9 cellular contexts compared by ENCODE assay signal in genomic region chr7:72493850-72494661, GRCh38.
A peak's percentile ranks its signal among the peaks of the same experiment; 100 is the strongest.
DNase-seq lines count a peak whose midpoint lies in the region; ATAC-seq and TF ChIP-seq lines count a peak whose summit lies in the region.
"Had no signal": no experiment of that assay in that cellular context is flagged by ENCODE, and none has a peak within 500 bp of the region (broad histone marks: within the 10 kb centered on the region; RNA-seq: fewer than 3 reads in every experiment).

No MANE protein-coding gene starts in this region.

- H3K27me3 Mint-ChIP-seq in CD4-positive, CD25-positive, alpha-beta regulatory T cell: peaks cover 8% of the 10 kb centered on the region
- H3K27me3 Mint-ChIP-seq: IgD-negative memory B cell had no signal

- no peaks in the 10 kb centered on the region for H3K36me3 ChIP-seq in CD4-positive, CD25-positive, alpha-beta regulatory T cell (ENCODE audit: control insufficient read depth, insufficient read depth, low read length)

- peak; percentile 52 for TF ChIP-seq CTCF in epithelial cell of esophagus (IDR thresholded peaks at IDR 0.05; ENCODE audit: insufficient read depth, low read depth, low read length, missing control alignments)

- H3K27ac Mint-ChIP-seq in CD4-positive, CD25-positive, alpha-beta regulatory T cell: no peak overlapping the region
- H3K27ac Mint-ChIP-seq: IgD-negative memory B cell had no signal

- no peaks in the 10 kb centered on the region for H3K27me3 ChIP-seq in CD4-positive, CD25-positive, alpha-beta regulatory T cell (ENCODE audit: control insufficient read depth, insufficient read depth, low read length)

- DNase-seq in CD4-positive, CD25-positive, alpha-beta regulatory T cell: peak; percentile 2 to 47 (median 22)
- peak; percentile 66 for DNase-seq in NCI-H2171 treated with DMSO at 0.1 percent for 48 hours (lab: John Stamatoyannopoulos, UW)
- peak; percentile 39 for DNase-seq in activated CD4-positive, alpha-beta T cell treated with anti-CD3 and anti-CD28 coated beads, Interleukin-2, amount 50 U/mL, for 1 hour
- DNase-seq in epithelial cell of esophagus (ENCODE audit: low read depth): peak; percentile 55
- peak; percentile 74 for DNase-seq in midbrain (lab: John Stamatoyannopoulos, UW)
- peak; percentile 88 for DNase-seq in superior temporal gyrus (ENCODE audit: extremely low spot score)

- H3K4me3 ChIP-seq in CD4-positive, CD25-positive, alpha-beta regulatory T cell (ENCODE audit: low read depth, low read length): no peak overlapping the region
- H3K4me3 ChIP-seq in epithelial cell of esophagus (ENCODE audit: low read length): no peak overlapping the region

- H3K4me1 Mint-ChIP-seq in CD4-positive, CD25-positive, alpha-beta regulatory T cell: no peaks in the 10 kb centered on the region
- H3K4me1 Mint-ChIP-seq: IgD-negative memory B cell had no signal

- no peaks in the 10 kb centered on the region for H3K4me1 ChIP-seq in CD4-positive, CD25-positive, alpha-beta regulatory T cell (ENCODE audit: control insufficient read depth, insufficient read depth, low read length, poor library complexity, severe bottlenecking)

- no peak overlapping the region for H3K4me3 Mint-ChIP-seq in CD4-positive, CD25-positive, alpha-beta regulatory T cell
- H3K4me3 Mint-ChIP-seq: IgD-negative memory B cell had no signal

- H3K27ac ChIP-seq in CD4-positive, CD25-positive, alpha-beta regulatory T cell (ENCODE audit: insufficient read depth, low read length, poor library complexity, severe bottlenecking): no peak overlapping the region

- H3K9me3 ChIP-seq in CD4-positive, CD25-positive, alpha-beta regulatory T cell (ENCODE audit: control insufficient read depth in 2 of 2, low read length in 2 of 2): peaks cover 0 to 7% of the 10 kb centered on the region in 2 experiments

- no peaks in the 10 kb centered on the region for H3K36me3 Mint-ChIP-seq in CD4-positive, CD25-positive, alpha-beta regulatory T cell
- H3K36me3 Mint-ChIP-seq: IgD-negative memory B cell had no signal

- H3K9me3 Mint-ChIP-seq in CD4-positive, CD25-positive, alpha-beta regulatory T cell: peaks cover 0 to 7% (median 4%) of the 10 kb centered on the region in 7 donors

- no peak for ATAC-seq in CD4-positive, CD25-positive, alpha-beta regulatory T cell (ENCODE audit: low read depth in 2 of 2)
- ATAC-seq in GM21390 (IDR thresholded peaks at IDR 0.05; ENCODE audit: unreplicated experiment) (peak; percentile 48), HG02623 (IDR thresholded peaks at IDR 0.05; ENCODE audit: unreplicated experiment) (no peak)

Comparison
In these comparisons a context has a peak if more than half of its experiments do, and no peak if none do; other contexts are left out.
1. DNase-seq: peak in every context shown above with its lines; median percentile 88 in superior temporal gyrus; 74 in midbrain; 66 in NCI-H2171 treated with DMSO at 0.1 percent for 48 hours; 55 in epithelial cell of esophagus; 39 in activated CD4-positive, alpha-beta T cell treated with anti-CD3 and anti-CD28 coated beads, Interleukin-2, amount 50 U/mL, for 1 hour; 22 in CD4-positive, CD25-positive, alpha-beta regulatory T cell.